In genomic region chr2:205383601-205384000, GRCh38 we compare ENCODE assay signal across 4 cellular contexts.
A peak's percentile ranks its signal among the peaks of the same experiment; 100 is the strongest.
TF ChIP-seq lines count a peak whose summit lies in the region.

No MANE protein-coding gene starts in this region.

TF ChIP-seq in HepG2, 621 proteins besides CTCF, POLR2A, EP300 and RAD21 (continues in another document):
- TF ChIP-seq NR2F2 (IDR thresholded peaks at IDR 0.05; ENCODE audit: borderline replicate concordance, low read depth) = no peak
- TF ChIP-seq DDIT3 (CRISPR knock-in tag; IDR thresholded peaks at IDR 0.05) = no peak
- no peak for TF ChIP-seq JUND (CRISPR knock-in tag; IDR thresholded peaks at IDR 0.05)
- TF ChIP-seq HNRNPH1 (optimal IDR thresholded peaks at IDR 0.05; ENCODE audit: low read depth, low read length) = no peak
- TF ChIP-seq RORA (CRISPR knock-in tag; IDR thresholded peaks at IDR 0.05) = no peak
- no peak for TF ChIP-seq ZFP82 (CRISPR knock-in tag; IDR thresholded peaks at IDR 0.05; ENCODE audit: borderline replicate concordance)
- no peak for TF ChIP-seq FOXP4 (CRISPR knock-in tag; IDR thresholded peaks at IDR 0.05)
- TF ChIP-seq ZSCAN12 (CRISPR knock-in tag; IDR thresholded peaks at IDR 0.05) = no peak
- TF ChIP-seq ZBTB10 (CRISPR knock-in tag; IDR thresholded peaks at IDR 0.05; ENCODE audit: borderline replicate concordance) = no peak

TF ChIP-seq in SK-N-SH, 30 proteins besides CTCF, POLR2A, EP300 and RAD21:
- TF ChIP-seq RFX5 (IDR thresholded peaks at IDR 0.05; ENCODE audit: low read length) (no peak), PBX3 (IDR thresholded peaks at IDR 0.05) (peak; percentile 38; the same call in 1 of the 2 replicates), GATA2 (CRISPR knock-in tag; IDR thresholded peaks at IDR 0.05) (no peak), TEAD4 (IDR thresholded peaks at IDR 0.05; ENCODE audit: borderline replicate concordance, insufficient read depth) (no peak), TCF12 (IDR thresholded peaks at IDR 0.05) (peak; percentile 80), MAX (IDR thresholded peaks at IDR 0.05; ENCODE audit: low read depth) (no peak)
TF ChIP-seq in SK-N-SH: peak in this region for 2.

TF ChIP-seq in SK-N-SH treated with all-trans-retinoic acid at 6 μM for 48 hours, 23 proteins besides CTCF, POLR2A, EP300 and RAD21:
- TF ChIP-seq SNAI2 (CRISPR knock-in tag; IDR thresholded peaks at IDR 0.05) (no peak), CSRNP3 (CRISPR knock-in tag; IDR thresholded peaks at IDR 0.05) (no peak), ZNF8 (CRISPR knock-in tag; IDR thresholded peaks at IDR 0.05) (no peak), CREB5 (CRISPR knock-in tag; IDR thresholded peaks at IDR 0.05; ENCODE audit: low read depth) (no peak), PATZ1 (CRISPR knock-in tag; IDR thresholded peaks at IDR 0.05; ENCODE audit: borderline replicate concordance) (no peak), RARB (CRISPR knock-in tag; IDR thresholded peaks at IDR 0.05) (no peak), POU6F1 (CRISPR knock-in tag; IDR thresholded peaks at IDR 0.05; ENCODE audit: borderline replicate concordance, low read depth) (no peak), ZNF70 (CRISPR knock-in tag; IDR thresholded peaks at IDR 0.05) (no peak), OSR1 (CRISPR knock-in tag; IDR thresholded peaks at IDR 0.05) (no peak), ZFP3 (CRISPR knock-in tag; IDR thresholded peaks at IDR 0.05) (no peak), ESRRG (CRISPR knock-in tag; IDR thresholded peaks at IDR 0.05) (no peak), ZFP30 (CRISPR knock-in tag; IDR thresholded peaks at IDR 0.05) (no peak), BACH2 (CRISPR knock-in tag; IDR thresholded peaks at IDR 0.05; ENCODE audit: borderline replicate concordance) (no peak), TCF4 (CRISPR knock-in tag; IDR thresholded peaks at IDR 0.05; ENCODE audit: borderline replicate concordance) (no peak), ZNF565 (CRISPR knock-in tag; conservative IDR thresholded peaks at IDR 0.05; ENCODE audit: low read depth) (no peak), GLIS3 (CRISPR knock-in tag; IDR thresholded peaks at IDR 0.05) (no peak), ISL1 (CRISPR knock-in tag; IDR thresholded peaks at IDR 0.05) (no peak), ARNTL (CRISPR knock-in tag; IDR thresholded peaks at IDR 0.05; ENCODE audit: borderline replicate concordance, low read depth) (no peak), CSDC2 (CRISPR knock-in tag; IDR thresholded peaks at IDR 0.05) (no peak)
TF ChIP-seq in SK-N-SH treated with all-trans-retinoic acid at 6 μM for 48 hours: peak in this region for 0.

TF ChIP-seq in GM12878, 131 proteins besides CTCF, POLR2A, EP300 and RAD21:
- TF ChIP-seq BRCA1 (IDR thresholded peaks at IDR 0.05; ENCODE audit: low read depth, low read length) = no peak
- no peak for TF ChIP-seq TAF1 (IDR thresholded peaks at IDR 0.05; ENCODE audit: borderline replicate concordance, low read depth, low read length)
- no peak for TF ChIP-seq ZBTB11 (CRISPR knock-in tag; IDR thresholded peaks at IDR 0.05)
- TF ChIP-seq MLLT1 (IDR thresholded peaks at IDR 0.05) = no peak
- TF ChIP-seq ATF3 (IDR thresholded peaks at IDR 0.05; ENCODE audit: borderline replicate concordance, extremely low read depth, low read depth, low read length) = no peak
- no peak for TF ChIP-seq CBX3 (IDR thresholded peaks at IDR 0.05; ENCODE audit: borderline replicate concordance, low read depth)
- no peak for TF ChIP-seq ZNF24 (IDR thresholded peaks at IDR 0.05)
- no peak for TF ChIP-seq LARP7 (IDR thresholded peaks at IDR 0.05)
- no peak for TF ChIP-seq SREBF2 (IDR thresholded peaks at IDR 0.05; ENCODE audit: low read length)
- TF ChIP-seq CREM (IDR thresholded peaks at IDR 0.05; ENCODE audit: low read depth) = no peak
- no peak for TF ChIP-seq ZBTB33 (IDR thresholded peaks at IDR 0.05)
- TF ChIP-seq EED (IDR thresholded peaks at IDR 0.05; ENCODE audit: low read depth) = no peak
- TF ChIP-seq ELK1 (IDR thresholded peaks at IDR 0.05; ENCODE audit: low read depth, low read length) = no peak
- no peak for TF ChIP-seq NFIC (IDR thresholded peaks at IDR 0.05; ENCODE audit: low read depth, low read length)
